Comparison of ENCODE assay signal across 10 cellular contexts in the genomic region with DNA sequence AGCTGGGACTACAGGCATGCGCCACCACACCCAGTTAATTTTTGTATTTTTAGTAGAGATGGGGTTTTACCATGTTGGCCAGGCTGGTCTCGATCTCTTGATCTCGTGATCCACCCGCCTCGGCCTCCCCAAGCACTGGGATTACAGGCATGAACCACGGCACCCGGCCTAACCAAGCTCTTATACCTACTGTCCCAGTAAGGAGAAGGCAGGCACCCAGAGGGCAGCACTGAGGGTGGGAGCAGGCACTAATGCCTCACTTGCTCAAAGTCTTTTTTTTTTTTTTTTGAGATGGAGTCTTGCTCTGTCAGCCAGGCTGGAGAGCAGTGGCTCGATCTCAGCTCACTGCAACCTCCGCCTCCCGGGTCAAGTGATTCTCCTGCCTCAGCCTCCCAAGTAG. TPM values are rescaled to one million over a fixed set of nuclear protein-coding genes. Genes with fewer than 3 reads are reported as not detected.
DNase-seq lines count a peak whose midpoint lies in the region; ATAC-seq, FAIRE-seq and TF ChIP-seq lines count a peak whose summit lies in the region.
"Not testable (repeated sequence)": the region's sequence is repeated elsewhere in the genome, so short reads cannot be mapped to it uniquely, and the experiment has no call there.
"Had no signal": no experiment of that assay in that cellular context is flagged by ENCODE, and none has a peak within 500 bp of the region (broad histone marks: within the 10 kb centered on the region; RNA-seq: fewer than 3 reads in every experiment).

No MANE protein-coding gene starts in this region.

- in situ Hi-C loops in K562 (cut with MboI); transverse colon (cut with MboI; ENCODE audit: low pct_ligation_motif_present in 1 of 4, low pct_unique_long_range_greater_than_20kb in 1 of 4, low sequenced_read_pairs in 3 of 4): not testable (repeated sequence)

- H3K4me2 ChIP-seq in K562 (ENCODE audit: insufficient read depth, low read length); neuronal stem cell (ENCODE audit: insufficient read depth, low read length, poor library complexity, severe bottlenecking): not testable (repeated sequence)

- not testable (repeated sequence) for H2BK5ac ChIP-seq in neuronal stem cell (ENCODE audit: low read length)

- H3K36me3 ChIP-seq in K562 (ENCODE audit: control insufficient read depth, insufficient read depth, low read length); esophagus squamous epithelium; neuronal stem cell (replicated peaks in 1 of 2; ENCODE audit: control insufficient read depth in 2 of 2, insufficient read depth in 2 of 2, low read length in 2 of 2); rectal smooth muscle tissue (ENCODE audit: control insufficient read depth, insufficient read depth, low read length); transverse colon: not testable (repeated sequence)
- H3K36me3 ChIP-seq in stomach smooth muscle (ENCODE audit: control insufficient read depth in 2 of 2, insufficient read depth in 2 of 2, low read length in 2 of 2) = peaks cover 21 to 29% of the 10 kb centered on the region in 2 donors

- H3K23ac ChIP-seq in neuronal stem cell (ENCODE audit: low read depth, low read length, poor library complexity) = not testable (repeated sequence)

- not testable (repeated sequence) for H3K14ac ChIP-seq in neuronal stem cell (ENCODE audit: low read length)

- not testable (repeated sequence) for H3K9ac ChIP-seq in K562 (ENCODE audit: insufficient read depth in 1 of 2, low read depth in 2 of 2, low read length in 2 of 2); neuronal stem cell (ENCODE audit: low read depth, low read length, poor library complexity); rectal smooth muscle tissue (ENCODE audit: low read length); stomach smooth muscle (ENCODE audit: low read length in 2 of 2)

- H3K27ac ChIP-seq in K562 (ENCODE audit: extremely low read depth, low read depth, low read length); neuronal stem cell (replicated peaks; ENCODE audit: low read length): not testable (repeated sequence)
- H3K27ac ChIP-seq in esophagus squamous epithelium (peak overlapping the region in 3 of 4 donors; percentile 42 to 92 (median 83)), rectal smooth muscle tissue (ENCODE audit: low read depth, low read length) (peak overlapping the region; percentile 75), stomach smooth muscle (ENCODE audit: low read length) (peak overlapping the region; percentile 76), transverse colon (peak overlapping the region; percentile 84 to 91 (median 87))

- peak overlapping the region; percentile 58 for H3K18ac ChIP-seq in neuronal stem cell (ENCODE audit: low read length)

- not testable (repeated sequence) for TF ChIP-seq POLR2A in K562 (conservative IDR thresholded peaks at IDR 0.05); esophagus squamous epithelium (IDR thresholded peaks at IDR 0.05); transverse colon (IDR thresholded peaks at IDR 0.05)

- H3K9me3 ChIP-seq in K562 (replicated peaks; ENCODE audit: control insufficient read depth, insufficient read depth, low read depth, low read length); esophagus squamous epithelium; neuronal stem cell (replicated peaks in 1 of 2; ENCODE audit: control insufficient read depth in 2 of 2, insufficient read depth in 1 of 2, low read depth in 1 of 2, low read length in 2 of 2); stomach smooth muscle (ENCODE audit: control insufficient read depth in 2 of 2, low read length in 2 of 2); transverse colon: not testable (repeated sequence)

- H2AFZ ChIP-seq in K562 (ENCODE audit: low read depth, low read length); neuronal stem cell (ENCODE audit: low read length): not testable (repeated sequence)

- intact Hi-C loops in K562 (cut with micrococcal nuclease); esophagus squamous epithelium (cut with DNase I); transverse colon (cut with DNase I; ENCODE audit: low total_unique reads): not testable (repeated sequence)

- H2BK120ac ChIP-seq in neuronal stem cell (ENCODE audit: low read depth, low read length) = not testable (repeated sequence)

- BruUV-seq in K562 (replicated peaks; lab: Mats Ljungman, UMichigan) = not testable (repeated sequence)

- TF ChIP-seq RAD21 in K562 (CRISPR knock-in tag; conservative IDR thresholded peaks at IDR 0.05 in 1 of 2, IDR thresholded peaks at IDR 0.05 in 1 of 2) = not testable (repeated sequence)

- DNase-seq in NCI-H82 (lab: John Stamatoyannopoulos, UW) = peak; percentile 74
- not testable (repeated sequence) for DNase-seq in K562 (ENCODE audit: extremely low read depth in 1 of 4, low spot score in 3 of 4); esophagus squamous epithelium (lab: John Stamatoyannopoulos, UW); neuronal stem cell (ENCODE audit: low spot score); transverse colon

- not testable (repeated sequence) for H3K9me1 ChIP-seq in K562 (ENCODE audit: control insufficient read depth, insufficient read depth, low read length)

- H4K8ac ChIP-seq in neuronal stem cell (ENCODE audit: low read depth, low read length) = not testable (repeated sequence)

- H3K79me1 ChIP-seq in neuronal stem cell (ENCODE audit: low read depth, low read length) = not testable (repeated sequence)

- FAIRE-seq in K562 (lab: Jason Lieb, UNC) = not testable (repeated sequence)

- H3K4me3 ChIP-seq in K562; neuronal stem cell (ENCODE audit: low read length in 2 of 2); rectal smooth muscle tissue (ENCODE audit: low read length): not testable (repeated sequence)
- H3K4me3 ChIP-seq in esophagus squamous epithelium (peak overlapping the region in 3 of 4 donors; percentile 24 to 55 (median 49)), stomach smooth muscle (ENCODE audit: low read length in 2 of 2) (peak overlapping the region in 1 of 2 donors; percentile 65), transverse colon (peak overlapping the region in 1 of 4 donors; percentile 57)

- H4K91ac ChIP-seq in neuronal stem cell (ENCODE audit: low read depth, low read length, poor library complexity) = not testable (repeated sequence)

- 93% methylated on average over 6 of the region's 10 CpGs for WGBS in K562 (ENCODE audit: insufficient coverage, low coverage, missing lambda C conversion rate)
- 84 to 90% methylated on average over 4 to 10 of the region's 10 CpGs for WGBS in esophagus squamous epithelium, 2 donors
- WGBS in neuronal stem cell (ENCODE audit: extremely low coverage in 2 of 2, insufficient read length in 2 of 2, insufficient replicate concordance in 1 of 2), 2 donors = no CpG with 5 or more reads among the region's 10 CpGs
- WGBS in transverse colon (ENCODE audit: low coverage in 1 of 2), 2 donors = 76 to 90% methylated on average over 2 to 10 of the region's 10 CpGs

- not testable (repeated sequence) for H3K4ac ChIP-seq in neuronal stem cell (ENCODE audit: low read length)

- not testable (repeated sequence) for H2BK15ac ChIP-seq in neuronal stem cell (ENCODE audit: low read length)

- not testable (repeated sequence) for H2BK12ac ChIP-seq in neuronal stem cell (ENCODE audit: low read length)

- H3K79me2 ChIP-seq in K562 (ENCODE audit: control insufficient read depth, insufficient read depth, low read length) = not testable (repeated sequence)

- H4K20me1 ChIP-seq in K562 (replicated peaks; ENCODE audit: control insufficient read depth, insufficient read depth, low read length) = not testable (repeated sequence)

- POLR2A ChIA-PET in K562 (lab: Yijun Ruan, JAX) = interaction anchor here (0.7 to 2.0 kb wide), 2 partner anchors 14 to 54 kb away, joined by 4 to 5 read pairs; no protein-coding TSS in a partner anchor

- CTCF ChIA-PET in K562 (lab: Yijun Ruan, JAX; ENCODE audit: low intra/inter-chr PET ratio) = not testable (repeated sequence)

- H3K4me1 ChIP-seq in K562 (replicated peaks in 1 of 2; ENCODE audit: control insufficient read depth in 2 of 2, insufficient read depth in 2 of 2, low read length in 2 of 2) (peaks cover 30 to 34% of the 10 kb centered on the region in 2 experiments), esophagus squamous epithelium (peaks cover 0 to 46% (median 0%) of the 10 kb centered on the region in 3 donors), neuronal stem cell (ENCODE audit: control insufficient read depth in 2 of 2, insufficient read depth in 1 of 2, low read depth in 1 of 2, low read length in 2 of 2) (peaks cover 9 to 12% of the 10 kb centered on the region in 2 donors), rectal smooth muscle tissue (ENCODE audit: control insufficient read depth, insufficient read depth, low read length) (peaks cover 22% of the 10 kb centered on the region), stomach smooth muscle (ENCODE audit: control insufficient read depth, insufficient read depth, low read length) (peaks cover 39% of the 10 kb centered on the region), transverse colon (peaks cover 0 to 13% (median 2%) of the 10 kb centered on the region in 4 donors)

- TF ChIP-seq EP300 in K562 (IDR thresholded peaks at IDR 0.05; ENCODE audit: low read length); transverse colon (IDR thresholded peaks at IDR 0.05; ENCODE audit: low read depth): not testable (repeated sequence)

- not testable (repeated sequence) for TF ChIP-seq CTCF in K562 (IDR thresholded peaks at IDR 0.05 in 2 of 3, conservative IDR thresholded peaks at IDR 0.05 in 1 of 3; ENCODE audit: insufficient read depth in 2 of 3, low read depth in 1 of 3, low read length in 3 of 3); esophagus squamous epithelium (IDR thresholded peaks at IDR 0.05); transverse colon (IDR thresholded peaks at IDR 0.05)

- H2AK5ac ChIP-seq in neuronal stem cell (ENCODE audit: low read depth, low read length) = not testable (repeated sequence)

- not testable (repeated sequence) for H3K27me3 ChIP-seq in K562 (ENCODE audit: control insufficient read depth in 2 of 2, insufficient read depth in 2 of 2, low read length in 2 of 2); rectal smooth muscle tissue (ENCODE audit: control insufficient read depth, insufficient read depth, low read length); stomach smooth muscle (ENCODE audit: control insufficient read depth in 1 of 2, insufficient read depth in 2 of 2, low read length in 2 of 2)
- H3K27me3 ChIP-seq in esophagus squamous epithelium (peaks cover 0 to 21% (median 0%) of the 10 kb centered on the region in 4 donors), neuronal stem cell (ENCODE audit: control insufficient read depth in 3 of 3, insufficient read depth in 3 of 3, low read depth in 1 of 3, low read length in 3 of 3) (peaks cover 0 to 24% (median 0%) of the 10 kb centered on the region in 3 experiments), transverse colon (peaks cover 10% of the 10 kb centered on the region)

- ATAC-seq in K562 = not testable (repeated sequence)

RNA-seq across cellular contexts. Expression of gene LMOD1, which starts 6.0 kb away (rescaled TPM):
- total RNA-seq in K562 (2011; cell fraction: chromatin; rRNA removed; ENCODE audit: low replicate concordance) = 0.65 and 1.6 TPM in 2 replicates
- total RNA-seq in K562 (2011; cell fraction: nucleolus; rRNA removed) = 1.4 and 1.7 TPM in 2 replicates
- total RNA-seq in K562 (2011; cell fraction: nucleoplasm; rRNA removed) = 0.92 and 1.5 TPM in 2 replicates
- total RNA-seq in K562 (2014; rRNA removed) = 0.54 and 0.69 TPM in 2 replicates
- total RNA-seq in K562 (2014; rRNA removed; fragmentation: Illumina TruSeq; extraction: Trizol) = 0.16 and 0.22 TPM in 2 replicates
- 0.15 and 0.22 TPM in 2 replicates for total RNA-seq in K562 (2015; rRNA removed; fragmentation: Illumina TruSeq; extraction: Trizol)
- 0.42 and 0.54 TPM in 2 replicates for total RNA-seq in K562 (2021)
- 0.28 and 0.43 TPM in 2 replicates for polyA plus RNA-seq in K562 (2011; rRNA removed)
- 0.24 and 0.48 TPM in 2 replicates for polyA plus RNA-seq in K562 (2011; cell fraction: cytosol; rRNA removed)
- polyA plus RNA-seq in K562 (2011; cell fraction: nucleus; rRNA removed) = 0.65 and 1.5 TPM in 2 replicates
- polyA plus RNA-seq in K562 (2012) = 0.33 and 0.69 TPM in 2 replicates
- polyA plus RNA-seq in K562 (2014; fragmentation: Illumina TruSeq; extraction: Trizol) = 0.40 and 0.45 TPM in 2 replicates
- under 1 TPM in 1 of 2 experiments, not detected in 1; 0.03 TPM for polyA plus RNA-seq in K562 (2014; fragmentation: Nextera tagmentation; extraction: Ambion mirVana)
- polyA plus RNA-seq in K562 (2014; rRNA removed) = 0.33 and 0.39 TPM in 2 replicates
- 0.27 and 0.60 TPM in 2 replicates for polyA minus RNA-seq in K562 (2011; rRNA and poly(A)+ RNA removed)
- 0.38 TPM in 1 of 2 replicates, not detected in the other for polyA minus RNA-seq in K562 (2011; cell fraction: cytosol; rRNA and poly(A)+ RNA removed)
- polyA minus RNA-seq in K562 (2011; cell fraction: nucleus; rRNA and poly(A)+ RNA removed) = 0.56 and 0.81 TPM in 2 replicates
- 100 to 1,000 TPM in 1 of 4 donors, 10 to 100 TPM in 2, 1 to 10 TPM in 1; 8.3 to 157 (median 38.6) TPM for total RNA-seq in esophagus squamous epithelium
- polyA plus RNA-seq in neuronal stem cell (2013, experiment 1 of 2) = 1.2 TPM
- 1.2 TPM for polyA plus RNA-seq in neuronal stem cell (2013, experiment 2 of 2)
- total RNA-seq in transverse colon = 100 to 1,000 TPM in 3 of 4 donors, 10 to 100 TPM in 1; 73.2 to 166 (median 115) TPM
- total RNA-seq: A172; CD4-positive, CD25-positive, alpha-beta regulatory T cell; HT-29 had no signal
- polyA plus RNA-seq: CD4-positive, CD25-positive, alpha-beta regulatory T cell had no signal

RNA-seq across cellular contexts. Expression of gene TIMM17A, which starts 15.0 kb away (rescaled TPM):
- total RNA-seq in K562 (2011; cell fraction: chromatin; rRNA removed; ENCODE audit: low replicate concordance) = 89.8 and 171 TPM in 2 replicates
- 62.5 and 62.7 TPM in 2 replicates for total RNA-seq in K562 (2011; cell fraction: nucleolus; rRNA removed)
- 108 and 147 TPM in 2 replicates for total RNA-seq in K562 (2011; cell fraction: nucleoplasm; rRNA removed)
- total RNA-seq in K562 (2014; rRNA removed) (116 and 131 TPM in 2 replicates), K562 (2014; rRNA removed; fragmentation: Illumina TruSeq; extraction: Trizol) (226 and 256 TPM in 2 replicates), K562 (2015; rRNA removed; fragmentation: Illumina TruSeq; extraction: Trizol) (158 and 173 TPM in 2 replicates), K562 (2021) (179 and 180 TPM in 2 replicates), esophagus squamous epithelium (10 to 100 TPM; 18.7 to 44.6 (median 34.6) TPM), transverse colon (10 to 100 TPM in 3 of 4 donors, 1 to 10 TPM in 1; 3.0 to 37.0 (median 33.7) TPM)
- polyA plus RNA-seq in K562 (2011; rRNA removed) (197 and 262 TPM in 2 replicates), K562 (2014; fragmentation: Illumina TruSeq; extraction: Trizol) (146 and 154 TPM in 2 replicates), K562 (2014; fragmentation: Nextera tagmentation; extraction: Ambion mirVana) (100 to 1,000 TPM; 676 to 744 TPM), K562 (2014; rRNA removed) (155 and 178 TPM in 2 replicates)
- 61.6 and 97.5 TPM in 2 replicates for polyA plus RNA-seq in K562 (2011; cell fraction: cytosol; rRNA removed)
- 58.4 and 74.7 TPM in 2 replicates for polyA plus RNA-seq in K562 (2011; cell fraction: nucleus; rRNA removed)
- polyA plus RNA-seq in K562 (2012) = 85.8 and 148 TPM in 2 replicates
- 94.8 and 116 TPM in 2 replicates for polyA minus RNA-seq in K562 (2011; rRNA and poly(A)+ RNA removed)
- polyA minus RNA-seq in K562 (2011; cell fraction: cytosol; rRNA and poly(A)+ RNA removed) = 31.9 and 42.0 TPM in 2 replicates
- 29.8 and 43.9 TPM in 2 replicates for polyA minus RNA-seq in K562 (2011; cell fraction: nucleus; rRNA and poly(A)+ RNA removed)
- polyA plus RNA-seq in neuronal stem cell (2013, experiment 1 of 2) = 29.4 TPM
- polyA plus RNA-seq in neuronal stem cell (2013, experiment 2 of 2) = 29.5 TPM

RNA-seq across cellular contexts. Expression of gene RNPEP, which starts 42.1 kb away (rescaled TPM):
- 80.9 and 81.4 TPM in 2 replicates for total RNA-seq in K562 (2011; cell fraction: chromatin; rRNA removed; ENCODE audit: low replicate concordance)
- 51.8 and 56.9 TPM in 2 replicates for total RNA-seq in K562 (2011; cell fraction: nucleolus; rRNA removed)
- total RNA-seq in K562 (2011; cell fraction: nucleoplasm; rRNA removed) = 46.3 and 49.2 TPM in 2 replicates
- 64.4 and 76.9 TPM in 2 replicates for total RNA-seq in K562 (2014; rRNA removed)
- total RNA-seq in K562 (2014; rRNA removed; fragmentation: Illumina TruSeq; extraction: Trizol) = 51.4 and 56.3 TPM in 2 replicates
- total RNA-seq in K562 (2015; rRNA removed; fragmentation: Illumina TruSeq; extraction: Trizol) = 61.6 and 63.4 TPM in 2 replicates
- total RNA-seq in K562 (2021) = 85.1 and 85.9 TPM in 2 replicates
- polyA plus RNA-seq in K562 (2011; rRNA removed) = 47.7 and 102 TPM in 2 replicates
- 51.2 and 51.7 TPM in 2 replicates for polyA plus RNA-seq in K562 (2011; cell fraction: cytosol; rRNA removed)
- polyA plus RNA-seq in K562 (2011; cell fraction: nucleus; rRNA removed) = 83.3 and 107 TPM in 2 replicates
- 97.9 and 111 TPM in 2 replicates for polyA plus RNA-seq in K562 (2012)
- 119 and 131 TPM in 2 replicates for polyA plus RNA-seq in K562 (2014; fragmentation: Illumina TruSeq; extraction: Trizol)
- polyA plus RNA-seq in K562 (2014; fragmentation: Nextera tagmentation; extraction: Ambion mirVana) = 10 to 100 TPM; 27.5 to 35.1 TPM
- polyA plus RNA-seq in K562 (2014; rRNA removed) = 63.5 and 70.8 TPM in 2 replicates
- polyA minus RNA-seq in K562 (2011; rRNA and poly(A)+ RNA removed) = 40.3 and 59.5 TPM in 2 replicates
- 46.6 and 57.6 TPM in 2 replicates for polyA minus RNA-seq in K562 (2011; cell fraction: cytosol; rRNA and poly(A)+ RNA removed)
- 16.6 and 28.9 TPM in 2 replicates for polyA minus RNA-seq in K562 (2011; cell fraction: nucleus; rRNA and poly(A)+ RNA removed)
- 100 to 1,000 TPM in 1 of 4 donors, 10 to 100 TPM in 3; 44.6 to 129 (median 72.2) TPM for total RNA-seq in esophagus squamous epithelium
- polyA plus RNA-seq in neuronal stem cell (2013, experiment 1 of 2) = 27.2 TPM
- 27.7 TPM for polyA plus RNA-seq in neuronal stem cell (2013, experiment 2 of 2)
- 100 to 1,000 TPM; 118 to 285 (median 184) TPM for total RNA-seq in transverse colon

RNA-seq across cellular contexts. Expression of gene SHISA4, which starts 51.6 kb away (rescaled TPM):
- total RNA-seq in K562 (2011; cell fraction: chromatin; rRNA removed; ENCODE audit: low replicate concordance) = 0.74 and 2.5 TPM in 2 replicates
- 1.8 and 3.3 TPM in 2 replicates for total RNA-seq in K562 (2011; cell fraction: nucleolus; rRNA removed)
- 2.2 and 3.8 TPM in 2 replicates for total RNA-seq in K562 (2011; cell fraction: nucleoplasm; rRNA removed)
- total RNA-seq in K562 (2014; rRNA removed) = 0.68 and 1.0 TPM in 2 replicates
- total RNA-seq in K562 (2014; rRNA removed; fragmentation: Illumina TruSeq; extraction: Trizol) = 0.15 TPM in 1 of 2 replicates, not detected in the other
- 0.19 and 0.43 TPM in 2 replicates for total RNA-seq in K562 (2015; rRNA removed; fragmentation: Illumina TruSeq; extraction: Trizol)
- 0.40 and 0.84 TPM in 2 replicates for total RNA-seq in K562 (2021)
- polyA plus RNA-seq in K562 (2011; rRNA removed) = 0.95 and 1.2 TPM in 2 replicates
- 1.3 and 5.2 TPM in 2 replicates for polyA plus RNA-seq in K562 (2011; cell fraction: cytosol; rRNA removed)
- 1.3 and 4.0 TPM in 2 replicates for polyA plus RNA-seq in K562 (2011; cell fraction: nucleus; rRNA removed)
- 0.74 and 2.6 TPM in 2 replicates for polyA plus RNA-seq in K562 (2012)
- polyA plus RNA-seq in K562 (2014; fragmentation: Illumina TruSeq; extraction: Trizol) = 0.27 and 0.75 TPM in 2 replicates
- not detected for polyA plus RNA-seq in K562 (2014; fragmentation: Nextera tagmentation; extraction: Ambion mirVana)
- polyA plus RNA-seq in K562 (2014; rRNA removed) = 0.73 and 0.81 TPM in 2 replicates
- polyA minus RNA-seq in K562 (2011; rRNA and poly(A)+ RNA removed) = 0.21 and 1.1 TPM in 2 replicates
- not detected in 2 replicates for polyA minus RNA-seq in K562 (2011; cell fraction: cytosol; rRNA and poly(A)+ RNA removed)
- polyA minus RNA-seq in K562 (2011; cell fraction: nucleus; rRNA and poly(A)+ RNA removed) = 0.54 and 1.1 TPM in 2 replicates
- total RNA-seq in esophagus squamous epithelium = 10 to 100 TPM in 1 of 4 donors, 1 to 10 TPM in 3; 3.3 to 12.3 (median 5.6) TPM
- polyA plus RNA-seq in neuronal stem cell (2013, experiment 1 of 2) = 10.6 TPM
- polyA plus RNA-seq in neuronal stem cell (2013, experiment 2 of 2) = 11.6 TPM
- total RNA-seq in transverse colon = 1 to 10 TPM; 2.2 to 6.7 (median 4.6) TPM
